Comparison of ENCODE assay signal across 1 cellular context in the genomic region with DNA sequence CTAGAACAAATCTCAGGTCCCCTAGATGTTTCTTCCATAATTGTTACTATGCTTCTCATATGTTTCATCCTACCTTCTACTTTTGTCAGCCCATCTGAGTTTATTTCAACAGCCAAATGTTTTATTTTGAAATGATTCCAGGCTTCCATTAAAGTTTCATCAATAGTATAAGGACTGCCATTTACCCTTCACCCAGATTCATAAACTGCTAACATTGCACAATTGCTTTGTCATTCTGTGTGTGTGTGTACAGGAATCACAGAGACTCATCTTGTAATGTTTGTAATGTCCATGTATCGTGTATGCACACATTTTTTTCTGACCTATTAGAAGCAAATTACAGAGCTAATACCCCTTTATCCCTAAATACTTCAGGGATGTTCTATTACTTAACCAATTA.
TF ChIP-seq lines count a peak whose summit lies in the region.

No MANE protein-coding gene starts in this region.

TF ChIP-seq in HepG2, 621 proteins besides CTCF, POLR2A, EP300 and RAD21:
- TF ChIP-seq JUN (CRISPR knock-in tag; IDR thresholded peaks at IDR 0.05) (no peak), ZNF589 (CRISPR knock-in tag; conservative IDR thresholded peaks at IDR 0.05) (no peak), CBX2 (IDR thresholded peaks at IDR 0.05; ENCODE audit: low read depth, low read length) (no peak), CBX2 (CRISPR knock-in tag; IDR thresholded peaks at IDR 0.05; ENCODE audit: low read depth) (no peak), ZNF572 (CRISPR knock-in tag; IDR thresholded peaks at IDR 0.05) (no peak), CEBPB (IDR thresholded peaks at IDR 0.05; ENCODE audit: borderline replicate concordance, low read depth, low read length) (peak; percentile 62), MAFK (conservative IDR thresholded peaks at IDR 0.05 in 1 of 2, IDR thresholded peaks at IDR 0.05 in 1 of 2; ENCODE audit: low read length in 2 of 2) (peak; percentile 83 to 84), MEIS1 (CRISPR knock-in tag; IDR thresholded peaks at IDR 0.05; ENCODE audit: borderline replicate concordance) (no peak), DNMT3B (CRISPR knock-in tag; conservative IDR thresholded peaks at IDR 0.05) (no peak), ZNF615 (CRISPR knock-in tag; IDR thresholded peaks at IDR 0.05; ENCODE audit: borderline replicate concordance) (no peak), MAFF (IDR thresholded peaks at IDR 0.05; ENCODE audit: low read depth, low read length) (peak; percentile 77)
